In genomic region chr11:119368121-119369034, GRCh38 we compare ENCODE assay signal across 2 cellular contexts.
TF ChIP-seq lines count a peak whose summit lies in the region.

No MANE protein-coding gene starts in this region.

TF ChIP-seq in K562, 482 proteins besides CTCF, POLR2A, EP300 and RAD21 (continues in another document):
- no peak for TF ChIP-seq NFATC3 (IDR thresholded peaks at IDR 0.05)
- TF ChIP-seq ZNF232 (CRISPR knock-in tag; IDR thresholded peaks at IDR 0.05) = no peak
- TF ChIP-seq DACH1 (IDR thresholded peaks at IDR 0.05; ENCODE audit: partially characterized antibody) = peak; percentile 97
- TF ChIP-seq PREB (CRISPR knock-in tag; IDR thresholded peaks at IDR 0.05) = no peak
- TF ChIP-seq ZSCAN29 (IDR thresholded peaks at IDR 0.05) = no peak
- no peak for TF ChIP-seq SREBF2 (CRISPR knock-in tag; IDR thresholded peaks at IDR 0.05)
- no peak for TF ChIP-seq HEY1 (CRISPR knock-in tag; IDR thresholded peaks at IDR 0.05; ENCODE audit: borderline replicate concordance)
- no peak for TF ChIP-seq U2AF2 (optimal IDR thresholded peaks at IDR 0.05; ENCODE audit: low read depth, low read length)
- TF ChIP-seq SOX6 (IDR thresholded peaks at IDR 0.05) = no peak
- no peak for TF ChIP-seq NCOA6 (IDR thresholded peaks at IDR 0.05)
- no peak for TF ChIP-seq MED1 (CRISPR knock-in tag; IDR thresholded peaks at IDR 0.05; ENCODE audit: borderline replicate concordance)
- peak; percentile 55 for TF ChIP-seq ARID1B (IDR thresholded peaks at IDR 0.05)
- TF ChIP-seq, protein P1, sequence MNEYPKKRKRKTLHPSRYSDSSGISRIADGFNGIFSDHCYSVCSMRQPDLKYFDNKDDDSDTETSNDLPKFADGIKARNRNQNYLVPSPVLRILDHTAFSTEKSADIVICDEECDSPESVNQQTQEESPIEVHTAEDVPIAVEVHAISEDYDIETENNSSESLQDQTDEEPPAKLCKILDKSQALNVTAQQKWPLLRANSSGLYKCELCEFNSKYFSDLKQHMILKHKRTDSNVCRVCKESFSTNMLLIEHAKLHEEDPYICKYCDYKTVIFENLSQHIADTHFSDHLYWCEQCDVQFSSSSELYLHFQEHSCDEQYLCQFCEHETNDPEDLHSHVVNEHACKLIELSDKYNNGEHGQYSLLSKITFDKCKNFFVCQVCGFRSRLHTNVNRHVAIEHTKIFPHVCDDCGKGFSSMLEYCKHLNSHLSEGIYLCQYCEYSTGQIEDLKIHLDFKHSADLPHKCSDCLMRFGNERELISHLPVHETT (CRISPR knock-in tag; conservative IDR thresholded peaks at IDR 0.05 in 1 of 2, IDR thresholded peaks at IDR 0.05 in 1 of 2) = no peak
- TF ChIP-seq, protein P2, sequence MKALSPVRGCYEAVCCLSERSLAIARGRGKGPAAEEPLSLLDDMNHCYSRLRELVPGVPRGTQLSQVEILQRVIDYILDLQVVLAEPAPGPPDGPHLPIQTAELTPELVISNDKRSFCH (CRISPR knock-in tag; IDR thresholded peaks at IDR 0.05) = no peak
- TF ChIP-seq, protein P2 (tag; IDR thresholded peaks at IDR 0.05) = no peak
- TF ChIP-seq MYNN (IDR thresholded peaks at IDR 0.05) = peak; percentile 66; the same call in 1 of the 2 replicates
- no peak for TF ChIP-seq MYNN (CRISPR knock-in tag; IDR thresholded peaks at IDR 0.05)
- no peak for TF ChIP-seq ZNF445 (CRISPR knock-in tag; IDR thresholded peaks at IDR 0.05; ENCODE audit: low read depth)
- TF ChIP-seq, protein P3, sequence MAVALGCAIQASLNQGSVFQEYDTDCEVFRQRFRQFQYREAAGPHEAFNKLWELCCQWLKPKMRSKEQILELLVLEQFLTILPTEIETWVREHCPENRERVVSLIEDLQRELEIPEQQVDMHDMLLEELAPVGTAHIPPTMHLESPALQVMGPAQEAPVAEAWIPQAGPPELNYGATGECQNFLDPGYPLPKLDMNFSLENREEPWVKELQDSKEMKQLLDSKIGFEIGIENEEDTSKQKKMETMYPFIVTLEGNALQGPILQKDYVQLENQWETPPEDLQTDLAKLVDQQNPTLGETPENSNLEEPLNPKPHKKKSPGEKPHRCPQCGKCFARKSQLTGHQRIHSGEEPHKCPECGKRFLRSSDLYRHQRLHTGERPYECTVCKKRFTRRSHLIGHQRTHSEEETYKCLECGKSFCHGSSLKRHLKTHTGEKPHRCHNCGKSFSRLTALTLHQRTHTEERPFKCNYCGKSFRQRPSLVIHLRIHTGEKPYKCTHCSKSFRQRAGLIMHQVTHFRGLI (CRISPR knock-in tag; IDR thresholded peaks at IDR 0.05) = no peak
- TF ChIP-seq NFE2 (IDR thresholded peaks at IDR 0.05; ENCODE audit: low read depth) = peak; percentile 93
- TF ChIP-seq ZBTB34 (CRISPR knock-in tag; IDR thresholded peaks at IDR 0.05) = no peak
- TF ChIP-seq, protein P4, sequence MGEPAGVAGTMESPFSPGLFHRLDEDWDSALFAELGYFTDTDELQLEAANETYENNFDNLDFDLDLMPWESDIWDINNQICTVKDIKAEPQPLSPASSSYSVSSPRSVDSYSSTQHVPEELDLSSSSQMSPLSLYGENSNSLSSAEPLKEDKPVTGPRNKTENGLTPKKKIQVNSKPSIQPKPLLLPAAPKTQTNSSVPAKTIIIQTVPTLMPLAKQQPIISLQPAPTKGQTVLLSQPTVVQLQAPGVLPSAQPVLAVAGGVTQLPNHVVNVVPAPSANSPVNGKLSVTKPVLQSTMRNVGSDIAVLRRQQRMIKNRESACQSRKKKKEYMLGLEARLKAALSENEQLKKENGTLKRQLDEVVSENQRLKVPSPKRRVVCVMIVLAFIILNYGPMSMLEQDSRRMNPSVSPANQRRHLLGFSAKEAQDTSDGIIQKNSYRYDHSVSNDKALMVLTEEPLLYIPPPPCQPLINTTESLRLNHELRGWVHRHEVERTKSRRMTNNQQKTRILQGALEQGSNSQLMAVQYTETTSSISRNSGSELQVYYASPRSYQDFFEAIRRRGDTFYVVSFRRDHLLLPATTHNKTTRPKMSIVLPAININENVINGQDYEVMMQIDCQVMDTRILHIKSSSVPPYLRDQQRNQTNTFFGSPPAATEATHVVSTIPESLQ (CRISPR knock-in tag; IDR thresholded peaks at IDR 0.05) = no peak
- no peak for TF ChIP-seq CBX1 (IDR thresholded peaks at IDR 0.05; ENCODE audit: low read depth)
- TF ChIP-seq PKNOX1 (IDR thresholded peaks at IDR 0.05) = 0 out of 2 replicates have a peak, but pooled peaks have one; percentile 30
- peak; percentile 64; the same call in 1 of the 2 replicates for TF ChIP-seq FOSL1 (tag; conservative IDR thresholded peaks at IDR 0.05)

TF ChIP-seq in liver, 16 proteins besides CTCF, POLR2A, EP300 and RAD21:
- peak; percentile 99 for TF ChIP-seq HNF4A (conservative IDR thresholded peaks at IDR 0.05)
- TF ChIP-seq, protein P5, sequence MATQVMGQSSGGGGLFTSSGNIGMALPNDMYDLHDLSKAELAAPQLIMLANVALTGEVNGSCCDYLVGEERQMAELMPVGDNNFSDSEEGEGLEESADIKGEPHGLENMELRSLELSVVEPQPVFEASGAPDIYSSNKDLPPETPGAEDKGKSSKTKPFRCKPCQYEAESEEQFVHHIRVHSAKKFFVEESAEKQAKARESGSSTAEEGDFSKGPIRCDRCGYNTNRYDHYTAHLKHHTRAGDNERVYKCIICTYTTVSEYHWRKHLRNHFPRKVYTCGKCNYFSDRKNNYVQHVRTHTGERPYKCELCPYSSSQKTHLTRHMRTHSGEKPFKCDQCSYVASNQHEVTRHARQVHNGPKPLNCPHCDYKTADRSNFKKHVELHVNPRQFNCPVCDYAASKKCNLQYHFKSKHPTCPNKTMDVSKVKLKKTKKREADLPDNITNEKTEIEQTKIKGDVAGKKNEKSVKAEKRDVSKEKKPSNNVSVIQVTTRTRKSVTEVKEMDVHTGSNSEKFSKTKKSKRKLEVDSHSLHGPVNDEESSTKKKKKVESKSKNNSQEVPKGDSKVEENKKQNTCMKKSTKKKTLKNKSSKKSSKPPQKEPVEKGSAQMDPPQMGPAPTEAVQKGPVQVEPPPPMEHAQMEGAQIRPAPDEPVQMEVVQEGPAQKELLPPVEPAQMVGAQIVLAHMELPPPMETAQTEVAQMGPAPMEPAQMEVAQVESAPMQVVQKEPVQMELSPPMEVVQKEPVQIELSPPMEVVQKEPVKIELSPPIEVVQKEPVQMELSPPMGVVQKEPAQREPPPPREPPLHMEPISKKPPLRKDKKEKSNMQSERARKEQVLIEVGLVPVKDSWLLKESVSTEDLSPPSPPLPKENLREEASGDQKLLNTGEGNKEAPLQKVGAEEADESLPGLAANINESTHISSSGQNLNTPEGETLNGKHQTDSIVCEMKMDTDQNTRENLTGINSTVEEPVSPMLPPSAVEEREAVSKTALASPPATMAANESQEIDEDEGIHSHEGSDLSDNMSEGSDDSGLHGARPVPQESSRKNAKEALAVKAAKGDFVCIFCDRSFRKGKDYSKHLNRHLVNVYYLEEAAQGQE (IDR thresholded peaks at IDR 0.05) = peak; percentile 84
- TF ChIP-seq TAF1 (conservative IDR thresholded peaks at IDR 0.05) = peak; percentile 47
- TF ChIP-seq ZBTB33 (IDR thresholded peaks at IDR 0.05) = peak; percentile 81
- peak; percentile 94 for TF ChIP-seq SP1 (IDR thresholded peaks at IDR 0.05)
- TF ChIP-seq GABPA (IDR thresholded peaks at IDR 0.05 in 1 of 2, conservative IDR thresholded peaks at IDR 0.05 in 1 of 2) = peak in 1 of 2 donors; percentile 61
- peak; percentile 88 to 93 for TF ChIP-seq JUND (IDR thresholded peaks at IDR 0.05)
- TF ChIP-seq YY1 (IDR thresholded peaks at IDR 0.05) = peak; percentile 61
- TF ChIP-seq NR2F2 (IDR thresholded peaks at IDR 0.05) = peak; percentile 87
- peak; percentile 78 for TF ChIP-seq MAX (IDR thresholded peaks at IDR 0.05)
- peak; percentile 76 for TF ChIP-seq ATF3 (IDR thresholded peaks at IDR 0.05)
- TF ChIP-seq EGR1 (IDR thresholded peaks at IDR 0.05; ENCODE audit: low read depth in 2 of 2) = peak in 1 of 2 donors; percentile 31
- no peak for TF ChIP-seq FOXA2 (IDR thresholded peaks at IDR 0.05)
- TF ChIP-seq RXRA (IDR thresholded peaks at IDR 0.05) = peak; percentile 95 to 96
- TF ChIP-seq FOXA1 (IDR thresholded peaks at IDR 0.05) = peak; percentile 29
- TF ChIP-seq HNF4G (IDR thresholded peaks at IDR 0.05) = peak; percentile 98
TF ChIP-seq in liver: peak in this region for 15.
